Comparison of ENCODE assay signal across 21 cellular contexts in the genomic region with DNA sequence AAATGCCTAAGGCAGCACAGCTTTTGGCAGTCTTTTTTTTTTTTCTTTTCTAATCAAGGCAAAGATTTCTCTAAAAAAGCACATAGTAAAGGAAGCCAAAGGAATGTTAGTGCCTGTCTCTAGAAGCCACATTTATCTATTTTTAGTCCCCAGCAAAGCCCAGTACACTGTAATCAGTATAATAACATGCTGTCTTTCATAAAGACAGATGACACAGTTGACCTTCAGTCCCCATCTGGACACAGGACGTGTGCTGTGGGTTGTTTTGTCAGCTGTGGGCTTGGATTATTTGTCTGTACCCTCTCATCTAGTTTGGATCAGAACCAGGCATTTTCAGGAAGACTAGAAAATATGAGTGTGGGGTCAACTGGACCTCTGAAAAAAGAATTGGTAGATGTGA.
DNase-seq lines count a peak whose midpoint lies in the region; ATAC-seq and TF ChIP-seq lines count a peak whose summit lies in the region.
"Had no signal": no experiment of that assay in that cellular context is flagged by ENCODE, and none has a peak within 500 bp of the region (broad histone marks: within the 10 kb centered on the region; RNA-seq: fewer than 3 reads in every experiment).

No MANE protein-coding gene starts in this region.

- no peaks in the 10 kb centered on the region for H4K20me1 ChIP-seq in osteoblast (ENCODE audit: insufficient read depth, low read length)

- no peak overlapping the region for H3K4me2 ChIP-seq in osteoblast (ENCODE audit: insufficient read depth, low read length)
- H3K4me2 ChIP-seq: GM23338, KMS-11 had no signal

- no peaks in the 10 kb centered on the region for H3K4me1 ChIP-seq in osteoblast (ENCODE audit: insufficient read depth, low read length)

- no peaks in the 10 kb centered on the region for H3K9me3 ChIP-seq in osteoblast (ENCODE audit: low read depth, low read length)

- no peak for ATAC-seq in GM18861 (IDR thresholded peaks at IDR 0.05; ENCODE audit: unreplicated experiment)
- ATAC-seq: GM23338 had no signal

- no peak overlapping the region for H3K27ac ChIP-seq in osteoblast (ENCODE audit: low read depth, low read length)
- H3K27ac ChIP-seq: KMS-11, SK-N-MC had no signal

- H3K36me3 ChIP-seq in osteoblast (ENCODE audit: insufficient read depth, low read length) = no peaks in the 10 kb centered on the region

- H3K27me3 ChIP-seq in osteoblast (ENCODE audit: insufficient read depth, low read length) = no peaks in the 10 kb centered on the region

- no peaks in the 10 kb centered on the region for H3K79me2 ChIP-seq in osteoblast (ENCODE audit: insufficient read depth, low read length)

- no peak overlapping the region for H2AFZ ChIP-seq in osteoblast (ENCODE audit: low read length)
- H2AFZ ChIP-seq: GM23338 had no signal

- DNase-seq in EH (ENCODE audit: low read depth) = peak; percentile 4
- peak; percentile 41 for DNase-seq in NCI-H2227 (lab: John Stamatoyannopoulos, UW; ENCODE audit: unreplicated experiment)
- DNase-seq in foreskin melanocyte = peak; percentile 35
- DNase-seq in osteoblast (ENCODE audit: insufficient read length, low spot score, missing footprints) = peak; percentile 49
- DNase-seq in dermis blood vessel endothelial cell = no peak
- no peak for DNase-seq in NCI-H226
- DNase-seq: CD4-positive, alpha-beta memory T cell; DND-41; HCEC 1CT; IMR-90; NCI-H1105; NCI-H2029 treated with DMSO at 0.1 percent for 48 hours; NCI-H446; NCI-H526; OCI-M1; SHP77 treated with DMSO at 0.1 percent for 48 hours; SW 1271 had no signal

- TF ChIP-seq CTCF in osteoblast (IDR thresholded peaks at IDR 0.05; ENCODE audit: extremely low read depth, low read depth, low read length) = no peak

- H3K4me3 ChIP-seq in osteoblast (ENCODE audit: insufficient read depth, low read length) = no peak overlapping the region
- H3K4me3 ChIP-seq: GM23338, SK-N-MC had no signal

Comparison
In these comparisons a context has a peak if more than half of its experiments do, and no peak if none do; other contexts are left out.
1. DNase-seq: peak in EH (single experiment), NCI-H2227 (single experiment), foreskin melanocyte (single experiment) and osteoblast (single experiment); none in dermis blood vessel endothelial cell (single experiment) and NCI-H226 (single experiment).